21 cellular contexts compared by ENCODE assay signal in the genomic region with DNA sequence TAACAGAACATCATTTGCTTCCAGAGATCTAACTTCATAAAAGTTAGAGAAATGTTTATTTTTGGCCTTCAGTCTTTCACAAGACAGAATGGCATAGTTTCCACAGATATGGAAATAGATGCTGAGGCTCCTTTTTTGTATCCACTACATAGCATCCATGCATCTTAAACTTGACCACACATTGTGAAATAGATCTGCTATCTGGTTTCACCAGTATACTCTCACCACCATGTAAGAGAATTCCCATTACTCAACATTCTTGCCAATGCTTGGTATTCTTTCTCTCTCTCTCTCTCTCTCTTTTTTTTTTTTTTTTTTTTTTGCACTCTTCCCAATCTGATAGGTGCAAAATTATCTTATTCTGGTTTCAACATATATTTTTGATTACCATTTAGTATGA.
A peak's percentile ranks its signal among the peaks of the same experiment; 100 is the strongest.
DNase-seq lines count a peak whose midpoint lies in the region; ATAC-seq lines count a peak whose summit lies in the region.
"Had no signal": no experiment of that assay in that cellular context is flagged by ENCODE, and none has a peak within 500 bp of the region (broad histone marks: within the 10 kb centered on the region; RNA-seq: fewer than 3 reads in every experiment).

No MANE protein-coding gene starts in this region.

- H3K4me3 ChIP-seq in skeletal muscle cell (ENCODE audit: low read depth, low read length) = no peak overlapping the region
- H3K4me3 ChIP-seq: GM23338 had no signal

- H3K27ac ChIP-seq in epithelial cell of prostate = no peak overlapping the region
- H3K27ac ChIP-seq: KMS-11 had no signal

- DNase-seq in SIG-M5 treated with dmso at 0.1 percent for 504 hours (lab: John Stamatoyannopoulos, UW; ENCODE audit: unreplicated experiment) (peak; percentile 36), SIG-M5 (lab: John Stamatoyannopoulos, UW) (no peak), SKM-1 (lab: John Stamatoyannopoulos, UW; ENCODE audit: unreplicated experiment) (peak; percentile 66), epithelial cell of prostate (ENCODE audit: low read depth, low spot score) (peak; percentile 39), skeletal muscle cell (ENCODE audit: low read depth) (peak; percentile 15), iPS-NIHi7 (ENCODE audit: extremely low spot score) (no peak), EL (no peak)
- DNase-seq: 8988T, DMS 273 treated with DMSO at 0.1 percent for 48 hours, GDM1, NCI-H1105 treated with DMSO at 0.1 percent for 48 hours, NCI-H1694, NCI-H2081 treated with DMSO at 0.1 percent for 48 hours, NCI-H510A, NCI-H748 treated with DMSO at 0.1 percent for 48 hours, RPMI8226, SHP77 treated with DMSO at 0.1 percent for 48 hours had no signal

- no peak for ATAC-seq in GM18870 (IDR thresholded peaks at IDR 0.05; ENCODE audit: unreplicated experiment)
- ATAC-seq: GM23338, PC-3 had no signal

Comparison
In these comparisons a context has a peak if more than half of its experiments do, and no peak if none do; other contexts are left out.
1. DNase-seq: peak in SIG-M5 treated with dmso at 0.1 percent for 504 hours (single experiment), SKM-1 (single experiment), epithelial cell of prostate (single experiment) and skeletal muscle cell (single experiment); none in SIG-M5 (single experiment), iPS-NIHi7 (single experiment) and EL (single experiment).